Comparison of ENCODE assay signal across 20 cellular contexts in genomic region chr4:152991361-152991760, GRCh38. TPM values are rescaled to one million over a fixed set of nuclear protein-coding genes. Genes with fewer than 3 reads are reported as not detected.
DNase-seq lines count a peak whose midpoint lies in the region; TF ChIP-seq lines count a peak whose summit lies in the region.
"Had no signal": no experiment of that assay in that cellular context is flagged by ENCODE, and none has a peak within 500 bp of the region (broad histone marks: within the 10 kb centered on the region; RNA-seq: fewer than 3 reads in every experiment).

No MANE protein-coding gene starts in this region.

- H3K4me1 ChIP-seq in PC-9 (replicated peaks; ENCODE audit: insufficient read depth) (peaks cover 29% of the 10 kb centered on the region), hepatocyte (ENCODE audit: insufficient read depth) (no peaks in the 10 kb centered on the region), ascending aorta (no peaks in the 10 kb centered on the region)

- CTCF ChIA-PET in PC-9 (lab: Charles Lee): interaction anchor here (0.9 to 1.5 kb wide), 4 partner anchors 10 to 92 kb away, joined by 3 to 9 read pairs (median 6); partner anchors contain the start of gene FHDC1

- intact Hi-C loops in PC-9 (cut with micrococcal nuclease; ENCODE audit: unreplicated experiment): loop anchor here (10.0 kb wide), 2 partner anchors 213 to 303 kb away; partner anchors contain the start of gene TRIM2
- intact Hi-C loops in ascending aorta (cut with DNase I): no loop called here

- peak; percentile 14 for DNase-seq in NCI-H1694 (lab: John Stamatoyannopoulos, UW)
- DNase-seq in NCI-H1694 treated with DMSO at 0.1 percent for 48 hours (lab: John Stamatoyannopoulos, UW): no peak
- DNase-seq in NAMALWA (ENCODE audit: low spot score): peak; percentile 28
- no peak for DNase-seq in PC-9
- no peak for DNase-seq in hepatocyte (ENCODE audit: low spot score)
- no peak for DNase-seq in SHP77 treated with DMSO at 0.1 percent for 48 hours (lab: John Stamatoyannopoulos, UW)
- DNase-seq in ascending aorta (ENCODE audit: low spot score in 2 of 2): no peak
- DNase-seq in stimulated activated CD4-positive, alpha-beta T cell treated with anti-CD3 and anti-CD28 coated beads, Interleukin-12 subunit alpha, Interleukin-12 subunit beta, amount 100 ng/mL, for 4 hours: no peak
- DNase-seq: COR-L47, DMS79 treated with DMSO at 0.1 percent for 48 hours, GM23248, HCEC 1CT, MV-4-11, NCI-H1436, NCI-H2081 treated with DMSO at 0.1 percent for 48 hours, NCI-H226, NCI-H526 treated with DMSO at 0.1 percent for 48 hours, T-helper 1 cell had no signal

- H3K27ac ChIP-seq in PC-9 (no peak overlapping the region), hepatocyte (peak overlapping the region; percentile 59), ascending aorta (no peak overlapping the region)
- H3K27ac ChIP-seq: A549, GM23248, SK-N-MC had no signal

- H3K27me3 ChIP-seq in PC-9 (ENCODE audit: insufficient read depth, low read depth): no peaks in the 10 kb centered on the region
- H3K27me3 ChIP-seq in hepatocyte: no peaks in the 10 kb centered on the region
- H3K27me3 ChIP-seq in ascending aorta: no peaks in the 10 kb centered on the region

- H3F3A ChIP-seq in PC-9 (ENCODE audit: insufficient read depth, low read depth): peaks cover 4% of the 10 kb centered on the region

- TF ChIP-seq CTCF in PC-9 (conservative IDR thresholded peaks at IDR 0.05) (no peak), hepatocyte (IDR thresholded peaks at IDR 0.05; ENCODE audit: poor library complexity) (no peak), ascending aorta (IDR thresholded peaks at IDR 0.05) (no peak)

- POLR2A ChIA-PET in PC-9 (lab: Charles Lee; ENCODE audit: unreplicated experiment): interaction anchor here (1.2 kb wide), 1 partner anchor 11 kb away, joined by 5 read pairs; no protein-coding TSS in a partner anchor

- no peak overlapping the region for H2AFZ ChIP-seq in PC-9
- no peak overlapping the region for H2AFZ ChIP-seq in hepatocyte
- H2AFZ ChIP-seq: GM23248 had no signal

- H4K20me1 ChIP-seq in PC-9 (ENCODE audit: insufficient read depth) (no peaks in the 10 kb centered on the region), hepatocyte (ENCODE audit: insufficient read depth, poor library complexity, severe bottlenecking) (no peaks in the 10 kb centered on the region)

- 68% methylated on average over 4 of the region's 4 CpGs for WGBS in hepatocyte (ENCODE audit: low lambda C conversion rate, missing lambda C conversion rate)

- H3K36me3 ChIP-seq in PC-9 (ENCODE audit: low read depth): no peaks in the 10 kb centered on the region
- H3K36me3 ChIP-seq in hepatocyte (replicated peaks; ENCODE audit: insufficient read depth, low read depth): no peaks in the 10 kb centered on the region
- H3K36me3 ChIP-seq in ascending aorta: no peaks in the 10 kb centered on the region

- H3K4me2 ChIP-seq in PC-9: no peak overlapping the region
- H3K4me2 ChIP-seq in hepatocyte: no peak overlapping the region
- H3K4me2 ChIP-seq: A549 had no signal

- TSS peak; percentile 93 for BruUV-seq in PC-9 (replicated peaks; lab: Mats Ljungman, UMichigan)

- no peaks in the 10 kb centered on the region for H3K79me2 ChIP-seq in PC-9 (ENCODE audit: low read depth)
- no peaks in the 10 kb centered on the region for H3K79me2 ChIP-seq in hepatocyte

- H3K4me3 ChIP-seq in PC-9 (no peak overlapping the region), hepatocyte (no peak overlapping the region), ascending aorta (no peak overlapping the region)
- H3K4me3 ChIP-seq: A549, GM23248, SK-N-MC had no signal

- H3K9me2 ChIP-seq in PC-9 (ENCODE audit: insufficient read depth) (no peaks in the 10 kb centered on the region), hepatocyte (replicated peaks; ENCODE audit: insufficient read depth) (no peaks in the 10 kb centered on the region)

- H3K9me3 ChIP-seq in PC-9 (ENCODE audit: insufficient read depth, low read depth) (no peaks in the 10 kb centered on the region), hepatocyte (ENCODE audit: low read depth) (no peaks in the 10 kb centered on the region), ascending aorta (no peaks in the 10 kb centered on the region)
- H3K9me3 ChIP-seq: A549 had no signal

RNA-seq across cellular contexts. Expression of gene FHDC1, which starts 55.2 kb away (rescaled TPM):
- 16.8 and 17.4 TPM in 2 replicates for total RNA-seq in PC-9 (2021)
- 3.1 TPM in 2 replicates for total RNA-seq in hepatocyte
- 1.7 and 2.1 TPM in 2 replicates for polyA plus RNA-seq in hepatocyte
- 0.75 TPM for total RNA-seq in ascending aorta

Comparison
In these comparisons a context has a peak if more than half of its experiments do, and no peak if none do; other contexts are left out.
1. DNase-seq: peak in NCI-H1694 (single experiment) and NAMALWA (single experiment); none in NCI-H1694 treated with DMSO at 0.1 percent for 48 hours (single experiment), PC-9 (0 of 2), hepatocyte (single experiment), SHP77 treated with DMSO at 0.1 percent for 48 hours (single experiment), ascending aorta (0 of 2) and stimulated activated CD4-positive, alpha-beta T cell treated with anti-CD3 and anti-CD28 coated beads, Interleukin-12 subunit alpha, Interleukin-12 subunit beta, amount 100 ng/mL, for 4 hours (single experiment).